22 cellular contexts compared by ENCODE assay signal in the genomic region with DNA sequence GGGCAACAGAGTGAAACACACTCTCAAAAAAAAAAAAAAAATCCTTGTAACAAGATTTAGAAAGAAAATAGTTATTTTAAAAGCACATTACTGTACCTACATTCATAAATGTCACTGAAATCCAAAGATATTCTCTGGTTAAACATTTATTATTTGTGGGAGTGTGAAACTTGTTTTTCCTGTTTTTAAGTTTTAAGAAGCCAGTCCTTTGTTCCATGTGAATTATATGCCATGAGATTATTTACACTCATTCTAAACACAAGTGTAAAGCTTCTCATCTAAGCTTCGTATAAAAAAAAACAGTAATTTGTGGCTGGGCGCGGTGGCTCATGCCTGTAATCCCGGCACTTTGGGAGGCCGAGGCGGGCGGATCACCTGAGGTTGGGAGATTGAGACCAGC. TPM values are rescaled to one million over a fixed set of nuclear protein-coding genes. Genes with fewer than 3 reads are reported as not detected.
DNase-seq lines count a peak whose midpoint lies in the region; ATAC-seq and TF ChIP-seq lines count a peak whose summit lies in the region.
"Had no signal": no experiment of that assay in that cellular context is flagged by ENCODE, and none has a peak within 500 bp of the region (broad histone marks: within the 10 kb centered on the region; RNA-seq: fewer than 3 reads in every experiment).

No MANE protein-coding gene starts in this region.

- H3K4me3 ChIP-seq in LNCaP clone FGC (ENCODE audit: low read depth, low read length): no peak overlapping the region
- H3K4me3 ChIP-seq in stomach: no peak overlapping the region
- no peak overlapping the region for H3K4me3 ChIP-seq in thyroid gland (replicated peaks in 1 of 3)
- H3K4me3 ChIP-seq: BLaER1, SJSA1 had no signal

- TF ChIP-seq CTCF in LNCaP clone FGC (IDR thresholded peaks at IDR 0.05; ENCODE audit: control insufficient read depth, extremely low read depth, insufficient read depth) (no peak), VCaP (conservative IDR thresholded peaks at IDR 0.05) (no peak), stomach (IDR thresholded peaks at IDR 0.05) (no peak), thyroid gland (IDR thresholded peaks at IDR 0.05) (no peak)

- WGBS in stomach, 5 donors: 17 to 77% (median 45%) methylated on average over 7 of the region's 7 CpGs
- 96 to 97% methylated on average over 7 of the region's 7 CpGs for WGBS in thyroid gland, 2 donors

- ATAC-seq in HG03108 (IDR thresholded peaks at IDR 0.05; ENCODE audit: unreplicated experiment): no peak
- no peak for ATAC-seq in GM19467 (IDR thresholded peaks at IDR 0.05; ENCODE audit: unreplicated experiment)
- ATAC-seq: Right ventricle myocardium inferior had no signal

- TF ChIP-seq POLR2A in stomach (IDR thresholded peaks at IDR 0.05): no peak
- TF ChIP-seq POLR2A in thyroid gland (IDR thresholded peaks at IDR 0.05): no peak

- DNase-seq in LNCaP clone FGC (ENCODE audit: low read depth): peak; percentile 13
- peak; percentile 16 for DNase-seq in left kidney (ENCODE audit: low read depth, low spot score)
- no peak for DNase-seq in stomach
- no peak for DNase-seq in thyroid gland
- DNase-seq: Caco-2; CD4-positive, alpha-beta memory T cell; GOT3; MV-4-11; NCI-H1105 treated with DMSO at 0.1 percent for 48 hours; NCI-H1694; NCI-H2081; NCI-H2171; NCI-H345; NCI-H524; NCI-H774; NK-92 treated with Interleukin-12 subunit alpha and Interleukin-12 subunit beta, amount 100 ng/mL, for 24 hours had no signal

- H3K9me3 ChIP-seq in stomach (no peaks in the 10 kb centered on the region), thyroid gland (no peaks in the 10 kb centered on the region)
- H3K9me3 ChIP-seq: BLaER1, Caco-2, SJSA1 had no signal

- intact Hi-C loops in stomach (cut with DNase I; ENCODE audit: low total_unique reads) (loop anchor here (10.0 kb wide), 2 partner anchors 217 to 247 kb away; a partner anchor contains a TSS), thyroid gland (cut with DNase I) (no loop called here)

- H3K4me1 ChIP-seq in stomach: peaks cover 0 to 17% (median 7%) of the 10 kb centered on the region in 4 donors
- H3K4me1 ChIP-seq in thyroid gland: no peaks in the 10 kb centered on the region
- H3K4me1 ChIP-seq: BLaER1, SJSA1 had no signal

- no peak for TF ChIP-seq EP300 in stomach (IDR thresholded peaks at IDR 0.05)

- H3K36me3 ChIP-seq in stomach: peaks cover 0 to 5% (median 0%) of the 10 kb centered on the region in 4 donors
- H3K36me3 ChIP-seq in thyroid gland: no peaks in the 10 kb centered on the region

- H3K27me3 ChIP-seq in stomach (no peaks in the 10 kb centered on the region), thyroid gland (no peaks in the 10 kb centered on the region)
- H3K27me3 ChIP-seq: BLaER1, SJSA1 had no signal

- H3K27ac ChIP-seq in VCaP (peak overlapping the region; percentile 56), stomach (peak overlapping the region; percentile 58 to 76 (median 68)), thyroid gland (no peak overlapping the region)
- H3K27ac ChIP-seq: BLaER1, SJSA1 had no signal

RNA-seq across cellular contexts. Expression of a gene that starts 15.0 kb away (rescaled TPM):
- total RNA-seq in stomach (10 to 100 TPM in 2 of 5 donors, 1 to 10 TPM in 2, not detected in 1; 1.3 to 11.6 (median 7.7) TPM), thyroid gland (10 to 100 TPM in 3 of 4 donors, 1 to 10 TPM in 1; 4.5 to 16.0 (median 12.3) TPM)
- polyA plus RNA-seq in stomach: 1 to 10 TPM; 4.5 to 9.8 (median 4.9) TPM

Comparison
In these comparisons a context has a peak if more than half of its experiments do, and no peak if none do; other contexts are left out.
1. DNase-seq: peak in LNCaP clone FGC (single experiment) and left kidney (single experiment); none in stomach (single experiment) and thyroid gland (0 of 2).
2. H3K27ac ChIP-seq: peak in VCaP (single experiment) and stomach (5 of 5); none in thyroid gland (0 of 3).